ENCODE assay signal across 8 cellular contexts in the genomic region with DNA sequence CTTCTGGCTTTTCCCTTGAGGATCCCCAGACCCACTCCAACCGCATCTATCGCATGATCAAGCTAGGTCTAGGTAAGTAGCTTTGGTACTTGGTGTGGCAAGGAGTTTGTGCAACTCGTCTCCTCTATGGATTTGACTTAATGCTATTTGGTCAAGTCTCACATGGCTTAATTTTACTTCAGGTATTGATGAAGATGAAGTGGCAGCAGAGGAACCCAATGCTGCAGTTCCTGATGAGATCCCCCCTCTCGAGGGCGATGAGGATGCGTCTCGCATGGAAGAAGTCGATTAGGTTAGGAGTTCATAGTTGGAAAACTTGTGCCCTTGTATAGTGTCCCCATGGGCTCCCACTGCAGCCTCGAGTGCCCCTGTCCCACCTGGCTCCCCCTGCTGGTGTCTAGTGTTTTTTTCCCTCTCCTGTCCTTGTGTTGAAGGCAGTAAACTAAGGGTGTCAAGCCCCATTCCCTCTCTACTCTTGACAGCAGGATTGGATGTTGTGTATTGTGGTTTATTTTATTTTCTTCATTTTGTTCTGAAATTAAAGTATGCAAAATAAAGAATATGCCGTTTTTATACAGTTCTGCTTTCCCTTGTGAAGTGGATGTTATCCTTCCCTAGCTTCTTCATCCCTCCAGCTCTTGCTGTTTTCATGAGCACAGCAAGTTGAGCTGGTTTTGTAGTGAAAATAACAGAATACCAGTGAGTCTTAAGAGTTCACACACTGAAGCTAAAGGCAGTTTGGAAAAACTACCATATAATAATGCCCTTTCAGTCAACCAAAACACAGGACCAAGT. TPM values are rescaled to one million over a fixed set of nuclear protein-coding genes. Genes with fewer than 3 reads are reported as not detected.
DNase-seq lines count a peak whose midpoint lies in the region; ATAC-seq and TF ChIP-seq lines count a peak whose summit lies in the region.

No MANE protein-coding gene starts in this region.

- H3K4me1 Mint-ChIP-seq in activated CD8-positive, alpha-beta memory T cell treated with anti-CD3 and anti-CD28 coated beads, Interleukin-2, amount 10 ng/mL, durations not matched to agents 7 days and 5 days: peaks cover 84% of the 10 kb centered on the region
- peaks cover 41% of the 10 kb centered on the region for H3K4me1 Mint-ChIP-seq in glutamatergic neuron (ENCODE audit: low read depth, unreplicated experiment)
- H3K4me1 Mint-ChIP-seq in stimulated activated memory B cell treated with anti-CD40 and anti-IgM and Interleukin-4, amounts not matched to agents 10 μg/mL and 1 μg/mL and 100 μg/mL, for 72 hours: peaks cover 87% of the 10 kb centered on the region

- CTCF ChIA-PET in activated CD8-positive, alpha-beta memory T cell treated with anti-CD3 and anti-CD28 coated beads, Interleukin-2, amount 10 ng/mL, durations not matched to agents 7 days and 5 days (lab: Charles Lee): interaction anchor here (1.0 to 5.5 kb wide), 6 partner anchors 9 to 80 kb away, joined by 3 to 39 read pairs (median 4); no protein-coding TSS in a partner anchor

- no peak overlapping the region for H3K4me3 Mint-ChIP-seq in activated CD8-positive, alpha-beta memory T cell treated with anti-CD3 and anti-CD28 coated beads, Interleukin-2, amount 10 ng/mL, durations not matched to agents 7 days and 5 days
- peak overlapping the region; percentile 63 for H3K4me3 Mint-ChIP-seq in glutamatergic neuron (ENCODE audit: unreplicated experiment)
- peak overlapping the region; percentile 50 for H3K4me3 Mint-ChIP-seq in stimulated activated memory B cell treated with anti-CD40 and anti-IgM and Interleukin-4, amounts not matched to agents 10 μg/mL and 1 μg/mL and 100 μg/mL, for 72 hours

- no peaks in the 10 kb centered on the region for H3K9me3 Mint-ChIP-seq in activated CD8-positive, alpha-beta memory T cell treated with anti-CD3 and anti-CD28 coated beads, Interleukin-2, amount 10 ng/mL, durations not matched to agents 7 days and 5 days (ENCODE audit: low read depth)
- H3K9me3 Mint-ChIP-seq in glutamatergic neuron (ENCODE audit: unreplicated experiment): peaks cover 19% of the 10 kb centered on the region
- no peaks in the 10 kb centered on the region for H3K9me3 Mint-ChIP-seq in stimulated activated memory B cell treated with anti-CD40 and anti-IgM and Interleukin-4, amounts not matched to agents 10 μg/mL and 1 μg/mL and 100 μg/mL, for 72 hours

- H3K27me3 Mint-ChIP-seq in activated CD8-positive, alpha-beta memory T cell treated with anti-CD3 and anti-CD28 coated beads, Interleukin-2, amount 10 ng/mL, durations not matched to agents 7 days and 5 days: no peaks in the 10 kb centered on the region
- peaks cover 14% of the 10 kb centered on the region for H3K27me3 Mint-ChIP-seq in glutamatergic neuron (ENCODE audit: unreplicated experiment)
- H3K27me3 Mint-ChIP-seq in stimulated activated memory B cell treated with anti-CD40 and anti-IgM and Interleukin-4, amounts not matched to agents 10 μg/mL and 1 μg/mL and 100 μg/mL, for 72 hours: no peaks in the 10 kb centered on the region

- peak; percentile 9 for ATAC-seq in activated CD8-positive, alpha-beta memory T cell treated with anti-CD3 and anti-CD28 coated beads, Interleukin-2, amount 10 ng/mL, durations not matched to agents 7 days and 5 days
- ATAC-seq in stimulated activated memory B cell treated with anti-CD40 and anti-IgM and Interleukin-4, amounts not matched to agents 10 μg/mL and 1 μg/mL and 100 μg/mL, for 72 hours: no peak

- H3K27ac Mint-ChIP-seq in activated CD8-positive, alpha-beta memory T cell treated with anti-CD3 and anti-CD28 coated beads, Interleukin-2, amount 10 ng/mL, durations not matched to agents 7 days and 5 days: peak overlapping the region; percentile 66
- no peak overlapping the region for H3K27ac Mint-ChIP-seq in glutamatergic neuron (ENCODE audit: unreplicated experiment)
- peak overlapping the region; percentile 98 for H3K27ac Mint-ChIP-seq in stimulated activated memory B cell treated with anti-CD40 and anti-IgM and Interleukin-4, amounts not matched to agents 10 μg/mL and 1 μg/mL and 100 μg/mL, for 72 hours

- H3K36me3 Mint-ChIP-seq in activated CD8-positive, alpha-beta memory T cell treated with anti-CD3 and anti-CD28 coated beads, Interleukin-2, amount 10 ng/mL, durations not matched to agents 7 days and 5 days: peaks cover 62% of the 10 kb centered on the region
- H3K36me3 Mint-ChIP-seq in glutamatergic neuron (ENCODE audit: unreplicated experiment): peaks cover 14% of the 10 kb centered on the region
- H3K36me3 Mint-ChIP-seq in stimulated activated memory B cell treated with anti-CD40 and anti-IgM and Interleukin-4, amounts not matched to agents 10 μg/mL and 1 μg/mL and 100 μg/mL, for 72 hours: peaks cover 88% of the 10 kb centered on the region

- peak; percentile 80 for DNase-seq in activated CD8-positive, alpha-beta memory T cell treated with anti-CD3 and anti-CD28 coated beads, Interleukin-2, amount 10 ng/mL, durations not matched to agents 7 days and 5 days
- DNase-seq in activated CD8-positive, alpha-beta memory T cell treated with anti-CD3 and anti-CD28 coated beads for 24 hours: no peak
- peak; percentile 28 for DNase-seq in NCI-H345 treated with DMSO at 0.1 percent for 48 hours (lab: John Stamatoyannopoulos, UW; ENCODE audit: unreplicated experiment)
- peak; percentile 54 for DNase-seq in activated T-cell treated with anti-CD3 and anti-CD28 coated beads, Interleukin-2, amount 50 U/mL, for 1 hour
- peak; percentile 75 for DNase-seq in glutamatergic neuron
- no peak for DNase-seq in germinal center (ENCODE audit: low spot score)
- DNase-seq in DMS153 (lab: John Stamatoyannopoulos, UW): no peak

- peak; percentile 50 for TF ChIP-seq CTCF in glutamatergic neuron (IDR thresholded peaks at IDR 0.05; ENCODE audit: partially characterized antibody, unreplicated experiment)

RNA-seq across cellular contexts. Expression of a gene that starts 3.8 kb away (rescaled TPM):
- total RNA-seq in activated CD8-positive, alpha-beta memory T cell treated with anti-CD3 and anti-CD28 coated beads, Interleukin-2, amount 10 ng/mL, durations not matched to agents 7 days and 5 days: 10 to 100 TPM; 28.0 to 39.6 TPM
- total RNA-seq in glutamatergic neuron (ENCODE audit: unreplicated experiment): 71.8 TPM

RNA-seq across cellular contexts. Expression of a gene that starts 6.6 kb away (rescaled TPM):
- 1,000 to 10,000 TPM in 1 of 2 experiments, 100 to 1,000 TPM in 1; 734 to 1,112 TPM for total RNA-seq in activated CD8-positive, alpha-beta memory T cell treated with anti-CD3 and anti-CD28 coated beads, Interleukin-2, amount 10 ng/mL, durations not matched to agents 7 days and 5 days
- 771 TPM for total RNA-seq in glutamatergic neuron (ENCODE audit: unreplicated experiment)

RNA-seq across cellular contexts. Expression of a gene that starts 11.8 kb away (rescaled TPM):
- 10 to 100 TPM; 24.5 to 37.7 TPM for total RNA-seq in activated CD8-positive, alpha-beta memory T cell treated with anti-CD3 and anti-CD28 coated beads, Interleukin-2, amount 10 ng/mL, durations not matched to agents 7 days and 5 days
- total RNA-seq in glutamatergic neuron (ENCODE audit: unreplicated experiment): 15.3 TPM

RNA-seq across cellular contexts. Expression of a gene that starts 16.7 kb away (rescaled TPM):
- under 1 TPM in 1 of 2 experiments, not detected in 1; 0.06 TPM for total RNA-seq in activated CD8-positive, alpha-beta memory T cell treated with anti-CD3 and anti-CD28 coated beads, Interleukin-2, amount 10 ng/mL, durations not matched to agents 7 days and 5 days
- total RNA-seq in glutamatergic neuron (ENCODE audit: unreplicated experiment): 51.3 TPM

RNA-seq across cellular contexts. Expression of a gene that starts 30.1 kb away (rescaled TPM):
- 10 to 100 TPM; 39.8 to 49.9 TPM for total RNA-seq in activated CD8-positive, alpha-beta memory T cell treated with anti-CD3 and anti-CD28 coated beads, Interleukin-2, amount 10 ng/mL, durations not matched to agents 7 days and 5 days
- total RNA-seq in glutamatergic neuron (ENCODE audit: unreplicated experiment): 20.0 TPM

Comparison
In these comparisons a context has a peak if more than half of its experiments do, and no peak if none do; other contexts are left out.
1. DNase-seq: peak in activated CD8-positive, alpha-beta memory T cell treated with anti-CD3 and anti-CD28 coated beads, Interleukin-2, amount 10 ng/mL, durations not matched to agents 7 days and 5 days (single experiment), NCI-H345 treated with DMSO at 0.1 percent for 48 hours (single experiment), activated T-cell treated with anti-CD3 and anti-CD28 coated beads, Interleukin-2, amount 50 U/mL, for 1 hour (single experiment) and glutamatergic neuron (single experiment); none in activated CD8-positive, alpha-beta memory T cell treated with anti-CD3 and anti-CD28 coated beads for 24 hours (single experiment), germinal center (single experiment) and DMS153 (single experiment).